Comparison of ENCODE assay signal across 8 cellular contexts in genomic region chrX:132023117-132023895, GRCh38. TPM values are rescaled to one million over a fixed set of nuclear protein-coding genes. Genes with fewer than 3 reads are reported as not detected.
DNase-seq lines count a peak whose midpoint lies in the region; ATAC-seq and TF ChIP-seq lines count a peak whose summit lies in the region.

STK26 (plus strand) TSS chrX:132023302; CDS start chrX:132023618, 316 bp downstream.

- no peaks in the 10 kb centered on the region for H3F3A ChIP-seq in GM23338 (replicated peaks; ENCODE audit: low read depth)

- ATAC-seq in GM23338, result peak; percentile 86

- peak within 1 kb of the TSS; percentile 91 for H3K4me3 Mint-ChIP-seq in GM23338
- H3K4me3 Mint-ChIP-seq in activated naive CD8-positive, alpha-beta T cell, result peak within 1 kb of the TSS; percentile 94

- H3K27ac Mint-ChIP-seq in GM23338, result peak within 1 kb of the TSS; percentile 97
- H3K27ac Mint-ChIP-seq in activated naive CD8-positive, alpha-beta T cell, result peak within 1 kb of the TSS; percentile 90

- 0% methylated on average over 3 of the region's 65 CpGs for WGBS in prostate gland

- H3K9me2 ChIP-seq in GM23338 (ENCODE audit: insufficient read depth), result no peaks in the 10 kb centered on the region

- H3K9me3 ChIP-seq in prostate gland (no peaks in the 10 kb centered on the region), uterus (no peaks in the 10 kb centered on the region)

- no peak for TF ChIP-seq CTCF in GM23338 (conservative IDR thresholded peaks at IDR 0.05; ENCODE audit: low read depth in 2 of 2)
- TF ChIP-seq CTCF in prostate gland (IDR thresholded peaks at IDR 0.05), result no peak
- TF ChIP-seq CTCF in uterus (IDR thresholded peaks at IDR 0.05), result no peak

- peak within 1 kb of the TSS; percentile 96 for H3K4me2 ChIP-seq in GM23338

- H3K4me1 ChIP-seq in GM23338 (ENCODE audit: insufficient read depth) (peaks cover 11% of the 10 kb centered on the region), prostate gland (replicated peaks) (no peaks in the 10 kb centered on the region), uterus (no peaks in the 10 kb centered on the region)

- peaks cover 2% of the 10 kb centered on the region for H3K27me3 Mint-ChIP-seq in GM23338 (ENCODE audit: insufficient read depth, low read depth, poor library complexity)
- H3K27me3 Mint-ChIP-seq in activated naive CD8-positive, alpha-beta T cell, result no peaks in the 10 kb centered on the region

- intact Hi-C loops in cardiac septum (cut with DNase I), result no loop called here
- intact Hi-C loops in prostate gland (cut with DNase I), result loop anchor here (5.0 kb wide), 2 partner anchors 39 to 194 kb away; partner anchors contain the start of gene RAP2C
- intact Hi-C loops in uterus (cut with DNase I; ENCODE audit: low total_unique reads), result no loop called here

- H3K4me1 Mint-ChIP-seq in GM23338, result peaks cover 26% of the 10 kb centered on the region
- peaks cover 41% of the 10 kb centered on the region for H3K4me1 Mint-ChIP-seq in activated naive CD8-positive, alpha-beta T cell (ENCODE audit: low read depth)

- H3K27ac ChIP-seq in GM23338 (ENCODE audit: low read depth), result peak within 1 kb of the TSS; percentile 87
- H3K27ac ChIP-seq in prostate gland, result peak within 1 kb of the TSS; percentile 65 to 68
- H3K27ac ChIP-seq in uterus, result peak within 1 kb of the TSS; percentile 74 to 83

- peak; percentile 83 for TF ChIP-seq POLR2A in prostate gland (IDR thresholded peaks at IDR 0.05)
- TF ChIP-seq POLR2A in uterus (IDR thresholded peaks at IDR 0.05), result peak; percentile 75 to 80

- peaks cover 43% of the 10 kb centered on the region for H3K79me2 ChIP-seq in GM23338 (replicated peaks; ENCODE audit: insufficient read depth)

- H3K36me3 Mint-ChIP-seq in GM23338 (ENCODE audit: low read depth), result no peaks in the 10 kb centered on the region
- peaks cover 2% of the 10 kb centered on the region for H3K36me3 Mint-ChIP-seq in activated naive CD8-positive, alpha-beta T cell

- H2AFZ ChIP-seq in GM23338, result peak within 1 kb of the TSS; percentile 78; the same call in 1 of the 2 replicates

- H3K27me3 ChIP-seq in GM23338 (ENCODE audit: insufficient read depth) (0 out of 2 replicates have a peak, but pooled peaks cover 4% of the 10 kb centered on the region), prostate gland (replicated peaks; ENCODE audit: insufficient read depth) (no peaks in the 10 kb centered on the region), uterus (peaks cover 0 to 3% of the 10 kb centered on the region in 2 donors)

- DNase-seq in GM03348 (ENCODE audit: low spot score) (peak; percentile 79), GM23338 (ENCODE audit: low spot score) (peak; percentile 77), Kasumi-1 (lab: John Stamatoyannopoulos, UW) (peak; percentile 58), SKM-1 (lab: John Stamatoyannopoulos, UW; ENCODE audit: unreplicated experiment) (peak; percentile 33), cardiac septum (ENCODE audit: low spot score) (peak; percentile 89), prostate gland (ENCODE audit: low spot score) (peak; percentile 62), uterus (peak; percentile 79)

- H3K36me3 ChIP-seq in GM23338 (ENCODE audit: insufficient read depth) (no peaks in the 10 kb centered on the region), prostate gland (no peaks in the 10 kb centered on the region), uterus (no peaks in the 10 kb centered on the region)

- no peaks in the 10 kb centered on the region for H3K9me3 Mint-ChIP-seq in GM23338
- H3K9me3 Mint-ChIP-seq in activated naive CD8-positive, alpha-beta T cell (ENCODE audit: low read depth), result no peaks in the 10 kb centered on the region

- H3K4me3 ChIP-seq in GM23338 (peak within 1 kb of the TSS; percentile 72), prostate gland (peak within 1 kb of the TSS; percentile 49 to 52), uterus (peak within 1 kb of the TSS; percentile 57 to 68)

- 0 out of 2 replicates have a peak, but pooled peaks cover 4% of the 10 kb centered on the region for H4K20me1 ChIP-seq in GM23338 (replicated peaks; ENCODE audit: insufficient read depth)

TF ChIP-seq in GM23338, 12 proteins besides CTCF, POLR2A, EP300 and RAD21:
- no peak for TF ChIP-seq EZH2 (IDR thresholded peaks at IDR 0.05; ENCODE audit: low read depth, unreplicated experiment)
- peak; percentile 81 for TF ChIP-seq POLR2AphosphoS5 (IDR thresholded peaks at IDR 0.05; ENCODE audit: low read depth)
- no peak for TF ChIP-seq NANOG (IDR thresholded peaks at IDR 0.05; ENCODE audit: borderline replicate concordance)
- TF ChIP-seq, protein P1, sequence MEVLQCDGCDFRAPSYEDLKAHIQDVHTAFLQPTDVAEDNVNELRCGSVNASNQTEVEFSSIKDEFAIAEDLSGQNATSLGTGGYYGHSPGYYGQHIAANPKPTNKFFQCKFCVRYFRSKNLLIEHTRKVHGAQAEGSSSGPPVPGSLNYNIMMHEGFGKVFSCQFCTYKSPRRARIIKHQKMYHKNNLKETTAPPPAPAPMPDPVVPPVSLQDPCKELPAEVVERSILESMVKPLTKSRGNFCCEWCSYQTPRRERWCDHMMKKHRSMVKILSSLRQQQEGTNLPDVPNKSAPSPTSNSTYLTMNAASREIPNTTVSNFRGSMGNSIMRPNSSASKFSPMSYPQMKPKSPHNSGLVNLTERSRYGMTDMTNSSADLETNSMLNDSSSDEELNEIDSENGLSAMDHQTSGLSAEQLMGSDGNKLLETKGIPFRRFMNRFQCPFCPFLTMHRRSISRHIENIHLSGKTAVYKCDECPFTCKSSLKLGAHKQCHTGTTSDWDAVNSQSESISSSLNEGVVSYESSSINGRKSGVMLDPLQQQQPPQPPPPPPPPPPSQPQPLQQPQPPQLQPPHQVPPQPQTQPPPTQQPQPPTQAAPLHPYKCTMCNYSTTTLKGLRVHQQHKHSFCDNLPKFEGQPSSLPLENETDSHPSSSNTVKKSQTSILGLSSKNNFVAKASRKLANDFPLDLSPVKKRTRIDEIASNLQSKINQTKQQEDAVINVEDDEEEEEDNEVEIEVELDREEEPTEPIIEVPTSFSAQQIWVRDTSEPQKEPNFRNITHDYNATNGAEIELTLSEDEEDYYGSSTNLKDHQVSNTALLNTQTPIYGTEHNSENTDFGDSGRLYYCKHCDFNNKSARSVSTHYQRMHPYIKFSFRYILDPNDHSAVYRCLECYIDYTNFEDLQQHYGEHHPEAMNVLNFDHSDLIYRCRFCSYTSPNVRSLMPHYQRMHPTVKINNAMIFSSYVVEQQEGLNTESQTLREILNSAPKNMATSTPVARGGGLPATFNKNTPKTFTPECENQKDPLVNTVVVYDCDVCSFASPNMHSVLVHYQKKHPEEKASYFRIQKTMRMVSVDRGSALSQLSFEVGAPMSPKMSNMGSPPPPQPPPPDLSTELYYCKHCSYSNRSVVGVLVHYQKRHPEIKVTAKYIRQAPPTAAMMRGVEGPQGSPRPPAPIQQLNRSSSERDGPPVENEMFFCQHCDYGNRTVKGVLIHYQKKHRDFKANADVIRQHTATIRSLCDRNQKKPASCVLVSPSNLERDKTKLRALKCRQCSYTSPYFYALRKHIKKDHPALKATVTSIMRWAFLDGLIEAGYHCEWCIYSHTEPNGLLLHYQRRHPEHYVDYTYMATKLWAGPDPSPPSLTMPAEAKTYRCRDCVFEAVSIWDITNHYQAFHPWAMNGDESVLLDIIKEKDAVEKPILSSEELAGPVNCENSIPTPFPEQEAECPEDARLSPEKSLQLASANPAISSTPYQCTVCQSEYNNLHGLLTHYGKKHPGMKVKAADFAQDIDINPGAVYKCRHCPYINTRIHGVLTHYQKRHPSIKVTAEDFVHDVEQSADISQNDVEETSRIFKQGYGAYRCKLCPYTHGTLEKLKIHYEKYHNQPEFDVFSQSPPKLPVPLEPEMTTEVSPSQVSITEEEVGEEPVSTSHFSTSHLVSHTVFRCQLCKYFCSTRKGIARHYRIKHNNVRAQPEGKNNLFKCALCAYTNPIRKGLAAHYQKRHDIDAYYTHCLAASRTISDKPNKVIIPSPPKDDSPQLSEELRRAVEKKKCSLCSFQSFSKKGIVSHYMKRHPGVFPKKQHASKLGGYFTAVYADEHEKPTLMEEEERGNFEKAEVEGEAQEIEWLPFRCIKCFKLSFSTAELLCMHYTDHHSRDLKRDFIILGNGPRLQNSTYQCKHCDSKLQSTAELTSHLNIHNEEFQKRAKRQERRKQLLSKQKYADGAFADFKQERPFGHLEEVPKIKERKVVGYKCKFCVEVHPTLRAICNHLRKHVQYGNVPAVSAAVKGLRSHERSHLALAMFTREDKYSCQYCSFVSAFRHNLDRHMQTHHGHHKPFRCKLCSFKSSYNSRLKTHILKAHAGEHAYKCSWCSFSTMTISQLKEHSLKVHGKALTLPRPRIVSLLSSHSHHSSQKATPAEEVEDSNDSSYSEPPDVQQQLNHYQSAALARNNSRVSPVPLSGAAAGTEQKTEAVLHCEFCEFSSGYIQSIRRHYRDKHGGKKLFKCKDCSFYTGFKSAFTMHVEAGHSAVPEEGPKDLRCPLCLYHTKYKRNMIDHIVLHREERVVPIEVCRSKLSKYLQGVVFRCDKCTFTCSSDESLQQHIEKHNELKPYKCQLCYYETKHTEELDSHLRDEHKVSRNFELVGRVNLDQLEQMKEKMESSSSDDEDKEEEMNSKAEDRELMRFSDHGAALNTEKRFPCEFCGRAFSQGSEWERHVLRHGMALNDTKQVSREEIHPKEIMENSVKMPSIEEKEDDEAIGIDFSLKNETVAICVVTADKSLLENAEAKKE (CRISPR knock-in tag; IDR thresholded peaks at IDR 0.05), result no peak
TF ChIP-seq in GM23338: peak in this region for 1.

RNA-seq across cellular contexts. Expression of gene STK26, which starts in this region (rescaled TPM):
- total RNA-seq in GM23338 (2014; rRNA removed; shearing (Covaris generic)), result 110 and 123 TPM in 2 replicates
- polyA plus RNA-seq in GM23338 (2016; fragmentation: Nextera tagmentation; extraction: Ambion mirVana), result 57.9 and 65.2 TPM in 2 replicates
- total RNA-seq in cardiac septum (1.7 TPM), prostate gland (10 to 100 TPM; 11.0 to 12.9 TPM), uterus (100 to 1,000 TPM in 2 of 4 donors, 10 to 100 TPM in 2; 65.9 to 137 (median 111) TPM)

Comparison
In these comparisons a context has a peak if more than half of its experiments do, and no peak if none do; other contexts are left out.
1. Peak in every context shown above with its lines: DNase-seq, ATAC-seq, H3K4me3 ChIP-seq and H3K27ac ChIP-seq.
2. DNase-seq: peak in every context shown above with its lines; median percentile 89 in cardiac septum; 79 in GM03348; 79 in uterus; 77 in GM23338; 62 in prostate gland; 58 in Kasumi-1; 33 in SKM-1.